ENCODE assay signal across 8 cellular contexts in genomic region chr17:40311575-40311974, GRCh38. TPM values are rescaled to one million over a fixed set of nuclear protein-coding genes. Genes with fewer than 3 reads are reported as not detected.
DNase-seq lines count a peak whose midpoint lies in the region; ATAC-seq, FAIRE-seq and TF ChIP-seq lines count a peak whose summit lies in the region.

No MANE protein-coding gene starts in this region.

- ATAC-seq in Panc1, result no peak
- no peak for ATAC-seq in sciatic nerve

- intact Hi-C loops in Panc1 (cut with micrococcal nuclease; ENCODE audit: unreplicated experiment), result no loop called here
- intact Hi-C loops in sciatic nerve (cut with DNase I), result no loop called here

- CTCF ChIA-PET in Panc1 (lab: Charles Lee), result interaction anchor here (0.6 kb wide), 1 partner anchor 37 kb away, joined by 3 read pairs; no protein-coding TSS in a partner anchor

- TF ChIP-seq CTCF in Panc1 (IDR thresholded peaks at IDR 0.05), result no peak

- POLR2A ChIA-PET in Panc1 (lab: Charles Lee), result interaction anchor here (0.5 kb wide), 1 partner anchor 11 kb away, joined by 4 read pairs; no protein-coding TSS in a partner anchor

- BruUV-seq in Panc1 (replicated peaks; lab: Mats Ljungman, UMichigan), result no TSS peak

- H3K4me1 ChIP-seq in Panc1 (ENCODE audit: control insufficient read depth, insufficient read depth, low read length), result peaks cover 92% of the 10 kb centered on the region
- peaks cover 74% of the 10 kb centered on the region for H3K4me1 ChIP-seq in effector memory CD4-positive, alpha-beta T cell (ENCODE audit: control insufficient read depth, insufficient read depth, low read length, poor library complexity, severe bottlenecking)

- DNase-seq in GF-D8 (lab: John Stamatoyannopoulos, UW), result peak; percentile 35
- DNase-seq in Panc1 (ENCODE audit: low read depth, low spot score), result no peak
- DNase-seq in fibroblast of gingiva (ENCODE audit: low read depth), result peak; percentile 58
- DNase-seq in sciatic nerve (ENCODE audit: low spot score), result peak; percentile 80
- DNase-seq in stimulated activated naive CD4-positive, alpha-beta T cell treated with Interleukin-2 at 50 U/mL for 16 hours (lab: John Stamatoyannopoulos, UW), result no peak
- no peak for DNase-seq in effector memory CD4-positive, alpha-beta T cell
- DNase-seq in NCI-H187 treated with DMSO at 0.1 percent for 48 hours (lab: John Stamatoyannopoulos, UW), result no peak
- DNase-seq in HTR-8/SVneo (ENCODE audit: insufficient read length, low spot score), result no peak

- no peaks in the 10 kb centered on the region for H3K27me3 ChIP-seq in Panc1 (ENCODE audit: control insufficient read depth, insufficient read depth, low read length)
- no peaks in the 10 kb centered on the region for H3K27me3 ChIP-seq in effector memory CD4-positive, alpha-beta T cell (replicated peaks; ENCODE audit: control insufficient read depth, insufficient read depth, low read length, poor library complexity, severe bottlenecking)

- peak overlapping the region; percentile 14 to 81; a peak in 3 of 4 replicates for H3K4me3 ChIP-seq in Panc1 (ENCODE audit: low read depth in 2 of 2, low read length in 2 of 2)
- no peak overlapping the region for H3K4me3 ChIP-seq in effector memory CD4-positive, alpha-beta T cell (ENCODE audit: insufficient read depth, low read depth, low read length, poor library complexity, severe bottlenecking)

- peak overlapping the region; percentile 95 for H3K27ac ChIP-seq in Panc1 (ENCODE audit: low read length)
- H3K27ac ChIP-seq in effector memory CD4-positive, alpha-beta T cell (ENCODE audit: insufficient read depth, low read length, poor library complexity, severe bottlenecking), result no peak overlapping the region

- in situ Hi-C loops in Panc1 (cut with HindIII; ENCODE audit: low pct_unique_long_range_greater_than_20kb, low sequenced_read_pairs), result no loop called here

- H3K9me3 ChIP-seq in Panc1 (ENCODE audit: control insufficient read depth, insufficient read depth, low read depth, low read length), result no peaks in the 10 kb centered on the region
- H3K9me3 ChIP-seq in effector memory CD4-positive, alpha-beta T cell (ENCODE audit: control insufficient read depth, low read length), result no peaks in the 10 kb centered on the region

- H3K36me3 ChIP-seq in Panc1 (ENCODE audit: control insufficient read depth, insufficient read depth, low read length), result no peaks in the 10 kb centered on the region
- no peaks in the 10 kb centered on the region for H3K36me3 ChIP-seq in effector memory CD4-positive, alpha-beta T cell (ENCODE audit: control insufficient read depth, insufficient read depth, low read length)

- FAIRE-seq in HTR-8/SVneo (lab: Jason Lieb, UNC), result no peak

RNA-seq across cellular contexts. Expression of gene RARA, which starts 2.6 kb away (rescaled TPM):
- total RNA-seq in Panc1 (2021; ENCODE audit: unreplicated experiment), result 55.6 TPM
- 59.9 TPM for polyA plus RNA-seq in Panc1 (2012; ENCODE audit: insufficient read length)
- total RNA-seq in sciatic nerve, result 74.4 TPM

RNA-seq across cellular contexts. Expression of gene CDC6, which starts 23.9 kb away (rescaled TPM):
- total RNA-seq in Panc1 (2021; ENCODE audit: unreplicated experiment) (66.3 TPM), sciatic nerve (1.0 TPM)
- polyA plus RNA-seq in Panc1 (2012; ENCODE audit: insufficient read length), result 24.3 TPM

RNA-seq across cellular contexts. Expression of gene GJD3, which starts 53.0 kb away (rescaled TPM):
- total RNA-seq in Panc1 (2021; ENCODE audit: unreplicated experiment) (0.33 TPM), sciatic nerve (not detected)
- 5.8 TPM for polyA plus RNA-seq in Panc1 (2012; ENCODE audit: insufficient read length)

Comparison
In these comparisons a context has a peak if more than half of its experiments do, and no peak if none do; other contexts are left out.
1. DNase-seq: peak in GF-D8 (single experiment), fibroblast of gingiva (single experiment) and sciatic nerve (single experiment); none in Panc1 (single experiment), stimulated activated naive CD4-positive, alpha-beta T cell treated with Interleukin-2 at 50 U/mL for 16 hours (single experiment), effector memory CD4-positive, alpha-beta T cell (0 of 3), NCI-H187 treated with DMSO at 0.1 percent for 48 hours (single experiment) and HTR-8/SVneo (single experiment).
2. RNA of gene CDC6, which starts 23.9 kb away (total RNA-seq): 66.3 TPM in Panc1 (single experiment); 1.0 TPM in sciatic nerve (single experiment); every median in the first group is over 10 times any median in the second.